Comparison of ENCODE assay signal across 8 cellular contexts in genomic region chr3:12287727-12288465, GRCh38. TPM values are rescaled to one million over a fixed set of nuclear protein-coding genes. Genes with fewer than 3 reads are reported as not detected.
DNase-seq lines count a peak whose midpoint lies in the region; ATAC-seq and TF ChIP-seq lines count a peak whose summit lies in the region.

No MANE protein-coding gene starts in this region.

- H3K27me3 ChIP-seq in Peyer's patch (no peaks in the 10 kb centered on the region), muscle layer of colon (ENCODE audit: control insufficient read depth in 1 of 2, insufficient read depth in 2 of 2, low read length in 2 of 2) (peaks cover 7 to 20% of the 10 kb centered on the region in 2 donors)

- CTCF ChIA-PET in OCI-LY7 (lab: Charles Lee; ENCODE audit: unreplicated experiment): no interaction called here

- no TSS peak for BruUV-seq in OCI-LY7 (replicated peaks; lab: Mats Ljungman, UMichigan)

- H3K9me3 ChIP-seq in Peyer's patch (no peaks in the 10 kb centered on the region), muscle layer of colon (ENCODE audit: low read length) (no peaks in the 10 kb centered on the region), OCI-LY7 (ENCODE audit: low read length) (no peaks in the 10 kb centered on the region)

- DNase-seq in NCI-H2227 (lab: John Stamatoyannopoulos, UW; ENCODE audit: unreplicated experiment): peak; percentile 32
- no peak for DNase-seq in NCI-H2227 treated with DMSO at 0.1 percent for 48 hours (lab: John Stamatoyannopoulos, UW)
- DNase-seq in Peyer's patch: peak in 2 of 3 donors; percentile 64 to 85
- no peak for DNase-seq in epithelial cell of proximal tubule (ENCODE audit: low read depth)
- DNase-seq in NCI-H2196 treated with DMSO at 0.1 percent for 48 hours (lab: John Stamatoyannopoulos, UW; ENCODE audit: unreplicated experiment): no peak
- no peak for DNase-seq in OCI-LY7 (ENCODE audit: low spot score)

- POLR2A ChIA-PET in OCI-LY7 (lab: Charles Lee): no interaction called here

- no peaks in the 10 kb centered on the region for H4K20me1 ChIP-seq in OCI-LY7 (ENCODE audit: insufficient read depth, low read length)

- no peak for ATAC-seq in HG03520 (IDR thresholded peaks at IDR 0.05; ENCODE audit: unreplicated experiment)

- peak in 1 of 2 donors; percentile 32 for TF ChIP-seq POLR2A in Peyer's patch (IDR thresholded peaks at IDR 0.05)

- H2AFZ ChIP-seq in OCI-LY7 (ENCODE audit: low read length): no peak overlapping the region

- intact Hi-C loops in OCI-LY7 (cut with micrococcal nuclease; ENCODE audit: unreplicated experiment): no loop called here

- peak overlapping the region; percentile 42 to 87 (median 58) for H3K4me3 ChIP-seq in Peyer's patch
- peak overlapping the region; percentile 72 for H3K4me3 ChIP-seq in epithelial cell of proximal tubule (ENCODE audit: low read depth, low read length)
- peak overlapping the region; percentile 44 to 53 for H3K4me3 ChIP-seq in muscle layer of colon (ENCODE audit: low read depth in 1 of 2, low read length in 2 of 2)
- no peak overlapping the region for H3K4me3 ChIP-seq in OCI-LY7 (ENCODE audit: low read depth, low read length, poor library complexity, severe bottlenecking)

- peaks cover 0 to 5% (median 0%) of the 10 kb centered on the region in 4 donors for H3K4me1 ChIP-seq in Peyer's patch
- peaks cover 6% of the 10 kb centered on the region for H3K4me1 ChIP-seq in muscle layer of colon (ENCODE audit: insufficient read depth, low read length)
- no peaks in the 10 kb centered on the region for H3K4me1 ChIP-seq in OCI-LY7 (ENCODE audit: insufficient read depth, low read length, poor library complexity, severe bottlenecking)

- TF ChIP-seq CTCF in Peyer's patch (IDR thresholded peaks at IDR 0.05) (peak in 1 of 6 experiments; percentile 4), epithelial cell of proximal tubule (conservative IDR thresholded peaks at IDR 0.05; ENCODE audit: low read depth, low read length) (no peak), OCI-LY7 (conservative IDR thresholded peaks at IDR 0.05; ENCODE audit: low read length) (no peak)

- no peaks in the 10 kb centered on the region for H3K79me2 ChIP-seq in OCI-LY7 (ENCODE audit: insufficient read depth, low read depth, low read length)

- H3K4me2 ChIP-seq in OCI-LY7 (ENCODE audit: low read length): no peak overlapping the region

- H3K27ac ChIP-seq in Peyer's patch (peak overlapping the region; percentile 58 to 93 (median 85)), muscle layer of colon (ENCODE audit: low read depth, low read length) (no peak overlapping the region), OCI-LY7 (ENCODE audit: low read depth, low read length, poor library complexity, severe bottlenecking) (no peak overlapping the region)

- H3K9me2 ChIP-seq in OCI-LY7 (ENCODE audit: insufficient read depth, low read length): no peaks in the 10 kb centered on the region

- H3K36me3 ChIP-seq in Peyer's patch (no peaks in the 10 kb centered on the region), muscle layer of colon (ENCODE audit: insufficient read depth, low read length) (no peaks in the 10 kb centered on the region), OCI-LY7 (ENCODE audit: insufficient read depth, low read length) (no peaks in the 10 kb centered on the region)

- no peak overlapping the region for H3K9ac ChIP-seq in muscle layer of colon (ENCODE audit: low read length)

RNA-seq across cellular contexts. Expression of gene PPARG, which starts 1.0 kb away (rescaled TPM):
- total RNA-seq in Peyer's patch (10 to 100 TPM; 26.4 to 46.4 (median 37.4) TPM), epithelial cell of proximal tubule (14.7 and 31.4 TPM in 2 replicates), OCI-LY7 (2022) (not detected in 2 replicates)
- total RNA-seq in OCI-LY7 (2014; rRNA removed; shearing (Covaris generic)): not detected in 2 replicates

Comparison
In these comparisons a context has a peak if more than half of its experiments do, and no peak if none do; other contexts are left out.
1. DNase-seq: peak in NCI-H2227 (single experiment) and Peyer's patch (2 of 3); none in NCI-H2227 treated with DMSO at 0.1 percent for 48 hours (single experiment), epithelial cell of proximal tubule (single experiment), NCI-H2196 treated with DMSO at 0.1 percent for 48 hours (single experiment) and OCI-LY7 (single experiment).
2. H3K27ac ChIP-seq: peak in Peyer's patch (4 of 4); none in muscle layer of colon (single experiment) and OCI-LY7 (single experiment).
3. RNA of gene PPARG, which starts 1.0 kb away (total RNA-seq): 26.4 to 46.4 TPM in Peyer's patch and 14.7 to 31.4 TPM in epithelial cell of proximal tubule; not detected in OCI-LY7; every median in the first group is over 10 times any median in the second.